Comparison of ENCODE assay signal across 1 cellular context in the genomic region with DNA sequence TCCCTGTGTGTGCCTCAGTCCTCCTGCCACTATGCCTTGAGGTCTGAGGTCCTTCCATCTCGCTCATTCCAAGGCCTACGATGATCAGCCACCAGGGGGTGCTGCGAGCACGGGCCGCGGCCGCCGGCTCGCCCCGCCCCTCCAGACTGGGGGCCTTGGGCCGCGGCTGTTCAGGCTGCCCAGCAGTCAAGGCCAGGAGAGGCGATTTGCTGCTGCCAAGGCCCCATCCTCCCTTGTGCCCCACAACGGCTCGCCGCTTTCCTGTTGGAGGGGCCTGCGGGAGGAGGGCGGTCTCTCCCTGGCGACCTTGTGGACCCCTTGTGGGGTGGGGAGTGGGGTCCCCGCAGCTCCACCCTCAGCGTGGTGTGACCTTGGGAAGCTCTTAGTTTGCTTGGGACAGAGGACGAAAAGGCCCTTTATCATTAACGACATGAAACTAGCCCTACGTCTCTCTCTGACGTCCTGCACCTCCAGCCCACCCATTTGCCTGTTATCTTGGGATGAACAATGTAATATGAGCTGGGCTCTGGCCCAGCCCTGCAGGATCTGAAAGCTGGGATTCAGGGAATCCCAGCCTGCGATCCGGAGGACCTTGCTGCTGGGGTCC.
A peak's percentile ranks its signal among the peaks of the same experiment; 100 is the strongest.
TF ChIP-seq lines count a peak whose summit lies in the region.

No MANE protein-coding gene starts in this region.

TF ChIP-seq in IMR-90, 13 proteins besides CTCF, POLR2A, EP300 and RAD21 (continued from another document):
- TF ChIP-seq ELK1 (IDR thresholded peaks at IDR 0.05; ENCODE audit: borderline replicate concordance, low read depth, low read length) (no peak), RCOR1 (IDR thresholded peaks at IDR 0.05; ENCODE audit: insufficient replicate concordance, low read length) (no peak), SMC3 (IDR thresholded peaks at IDR 0.05; ENCODE audit: low read depth, low read length) (peak; percentile 76), BHLHE40 (IDR thresholded peaks at IDR 0.05; ENCODE audit: low read depth, low read length) (peak; percentile 44; the same call in 1 of the 2 replicates)
